21 cellular contexts compared by ENCODE assay signal in genomic region chr1:216215169-216215568, GRCh38.
DNase-seq lines count a peak whose midpoint lies in the region; ATAC-seq and TF ChIP-seq lines count a peak whose summit lies in the region.
"Had no signal": no experiment of that assay in that cellular context is flagged by ENCODE, and none has a peak within 500 bp of the region (broad histone marks: within the 10 kb centered on the region; RNA-seq: fewer than 3 reads in every experiment).

No MANE protein-coding gene starts in this region.

- H3K4ac ChIP-seq in IMR-90 (ENCODE audit: low read depth, low read length), result no peak overlapping the region

- no peak overlapping the region for H3K4me2 ChIP-seq in IMR-90 (ENCODE audit: low read depth, low read length)

- DNase-seq in EL, result peak; percentile 38
- DNase-seq in IMR-90, result peak; percentile 40
- peak; percentile 2 for DNase-seq in choroid plexus epithelial cell (ENCODE audit: low read depth)
- no peak for DNase-seq in left lobe of liver (ENCODE audit: low spot score)
- no peak for DNase-seq in NCI-H1092 (lab: John Stamatoyannopoulos, UW)
- DNase-seq in activated naive CD4-positive, alpha-beta T cell treated with Interleukin-2 at 50 U/mL for 16 hours, result no peak
- DNase-seq: Calu3, DMS153, DND-41, GOT3, NCI-H1048, NCI-H1417 treated with DMSO at 0.1 percent for 48 hours, NCI-H1694 treated with DMSO at 0.1 percent for 48 hours, NCI-H2081, NCI-H2227 treated with DMSO at 0.1 percent for 48 hours, NCI-H510A, NCI-H69, RPMI8226, SHP77 had no signal

- H3K4me1 ChIP-seq in IMR-90 (ENCODE audit: control insufficient read depth, insufficient read depth, low read length), result peaks cover 6% of the 10 kb centered on the region

- no peaks in the 10 kb centered on the region for H3K9me3 ChIP-seq in IMR-90 (ENCODE audit: control insufficient read depth, insufficient read depth, low read length)

- in situ Hi-C loops in IMR-90 (cut with MboI; ENCODE audit: low sequenced_read_pairs), result no loop called here

- no peak overlapping the region for H2AK9ac ChIP-seq in IMR-90 (replicated peaks; ENCODE audit: low read depth, low read length, poor library complexity)

- H3K27me3 ChIP-seq in IMR-90 (ENCODE audit: control insufficient read depth, insufficient read depth, low read length), result no peaks in the 10 kb centered on the region

- CTCF ChIA-PET in IMR-90 (lab: Yijun Ruan, JAX), result interaction anchor here (1.4 kb wide), 1 partner anchor 104 kb away, joined by 4 read pairs; no protein-coding TSS in a partner anchor

- ATAC-seq in IMR-90 (ENCODE audit: low read depth) (peak; percentile 24; the same call in 1 of the 2 replicates), left lobe of liver (peak; percentile 58), GM21528 (IDR thresholded peaks at IDR 0.05; ENCODE audit: low FRiP score, unreplicated experiment) (no peak)
- ATAC-seq: HCT116 had no signal

- TF ChIP-seq RAD21 in IMR-90 (IDR thresholded peaks at IDR 0.05; ENCODE audit: low read length), result no peak

- no peak overlapping the region for H2BK5ac ChIP-seq in IMR-90 (ENCODE audit: low read depth, low read length, poor library complexity, severe bottlenecking)

- no peak for TF ChIP-seq POLR2A in IMR-90 (IDR thresholded peaks at IDR 0.05; ENCODE audit: low read depth, low read length)

- H4K20me1 ChIP-seq in IMR-90 (ENCODE audit: insufficient read depth, low read length), result no peaks in the 10 kb centered on the region

- no peak overlapping the region for H2AK5ac ChIP-seq in IMR-90 (ENCODE audit: low read depth, low read length)

- no peak overlapping the region; the same call in 1 of the 2 replicates for H4K91ac ChIP-seq in IMR-90 (ENCODE audit: insufficient read depth, low read depth, low read length)

- no peak overlapping the region for H4K8ac ChIP-seq in IMR-90 (ENCODE audit: low read depth in 2 of 2, low read length in 2 of 2)

- no TSS peak for BruUV-seq in IMR-90 (replicated peaks; lab: Mats Ljungman, UMichigan)

- H3K79me1 ChIP-seq in IMR-90 (ENCODE audit: low read depth in 1 of 2, low read length in 2 of 2), result no peaks in the 10 kb centered on the region

- H3K14ac ChIP-seq in IMR-90 (replicated peaks; ENCODE audit: low read depth, low read length), result peak overlapping the region; percentile 55; the same call in 1 of the 2 replicates

- peak overlapping the region; percentile 84; the same call in 1 of the 2 replicates for H4K5ac ChIP-seq in IMR-90 (ENCODE audit: low read depth, low read length)

- H2AFZ ChIP-seq in IMR-90 (replicated peaks; ENCODE audit: low read length, poor library complexity), result peak overlapping the region; percentile 54

- H3K18ac ChIP-seq in IMR-90 (ENCODE audit: low read depth, low read length), result peak overlapping the region; percentile 84; the same call in 1 of the 2 replicates

- H3K4me3 ChIP-seq in IMR-90 (ENCODE audit: insufficient read depth, low read depth, low read length), result no peak overlapping the region
- H3K4me3 ChIP-seq in choroid plexus epithelial cell (ENCODE audit: low read depth, low read length), result no peak overlapping the region

- no peak overlapping the region for H3K23ac ChIP-seq in IMR-90 (ENCODE audit: low read depth, low read length)

- H3K27ac ChIP-seq in IMR-90 (ENCODE audit: insufficient read depth, low read length), result no peak overlapping the region

- H3K56ac ChIP-seq in IMR-90 (ENCODE audit: extremely low read depth, insufficient read depth, low read length), result no peak overlapping the region

- peak overlapping the region; percentile 65 for H2BK20ac ChIP-seq in IMR-90 (ENCODE audit: low read depth, low read length)

- H2BK15ac ChIP-seq in IMR-90 (ENCODE audit: low read depth, low read length), result no peak overlapping the region

- TF ChIP-seq CTCF in IMR-90 (conservative IDR thresholded peaks at IDR 0.05; ENCODE audit: low read depth, low read length), result no peak
- no peak for TF ChIP-seq CTCF in choroid plexus epithelial cell (conservative IDR thresholded peaks at IDR 0.05; ENCODE audit: low read depth, low read length)

- POLR2A ChIA-PET in IMR-90 (lab: Charles Lee; ENCODE audit: unreplicated experiment), result no interaction called here

- no peaks in the 10 kb centered on the region for H3K36me3 ChIP-seq in IMR-90 (ENCODE audit: control insufficient read depth, insufficient read depth, low read length)

- intact Hi-C loops in IMR-90 (cut with micrococcal nuclease), result no loop called here

- no peak overlapping the region for H3K9ac ChIP-seq in IMR-90 (ENCODE audit: low read depth, low read length)

- no peaks in the 10 kb centered on the region for H3K9me1 ChIP-seq in IMR-90 (ENCODE audit: insufficient read depth, low read length)

- dilution Hi-C loops in IMR-90 (cut with HindIII; ENCODE audit: low sequenced_read_pairs, unreplicated experiment), result no loop called here

- peak overlapping the region; percentile 68; the same call in 1 of the 2 replicates for H2BK120ac ChIP-seq in IMR-90 (ENCODE audit: low read depth, low read length)

TF ChIP-seq in IMR-90, 13 proteins besides CTCF, POLR2A, EP300 and RAD21:
- TF ChIP-seq MAZ (IDR thresholded peaks at IDR 0.05; ENCODE audit: borderline replicate concordance, low read depth, low read length) (no peak), CEBPB (IDR thresholded peaks at IDR 0.05; ENCODE audit: low read depth, low read length) (peak; percentile 47; the same call in 1 of the 2 replicates), FOS (IDR thresholded peaks at IDR 0.05; ENCODE audit: low read depth, low read length) (no peak), CHD1 (IDR thresholded peaks at IDR 0.05; ENCODE audit: low read depth, low read length) (no peak), RCOR1 (IDR thresholded peaks at IDR 0.05; ENCODE audit: insufficient replicate concordance, low read length) (no peak), BHLHE40 (IDR thresholded peaks at IDR 0.05; ENCODE audit: low read depth, low read length) (no peak), RFX5 (IDR thresholded peaks at IDR 0.05; ENCODE audit: low read depth, low read length) (no peak), SMC3 (IDR thresholded peaks at IDR 0.05; ENCODE audit: low read depth, low read length) (no peak)
- TF ChIP-seq, protein P1, sequence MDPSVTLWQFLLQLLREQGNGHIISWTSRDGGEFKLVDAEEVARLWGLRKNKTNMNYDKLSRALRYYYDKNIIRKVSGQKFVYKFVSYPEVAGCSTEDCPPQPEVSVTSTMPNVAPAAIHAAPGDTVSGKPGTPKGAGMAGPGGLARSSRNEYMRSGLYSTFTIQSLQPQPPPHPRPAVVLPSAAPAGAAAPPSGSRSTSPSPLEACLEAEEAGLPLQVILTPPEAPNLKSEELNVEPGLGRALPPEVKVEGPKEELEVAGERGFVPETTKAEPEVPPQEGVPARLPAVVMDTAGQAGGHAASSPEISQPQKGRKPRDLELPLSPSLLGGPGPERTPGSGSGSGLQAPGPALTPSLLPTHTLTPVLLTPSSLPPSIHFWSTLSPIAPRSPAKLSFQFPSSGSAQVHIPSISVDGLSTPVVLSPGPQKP (IDR thresholded peaks at IDR 0.05; ENCODE audit: borderline replicate concordance, low read depth, low read length), result no peak
TF ChIP-seq in IMR-90: peak in this region for 1.

Comparison
In these comparisons a context has a peak if more than half of its experiments do, and no peak if none do; other contexts are left out.
1. DNase-seq: peak in EL (single experiment), IMR-90 (single experiment) and choroid plexus epithelial cell (single experiment); none in left lobe of liver (single experiment), NCI-H1092 (single experiment) and activated naive CD4-positive, alpha-beta T cell treated with Interleukin-2 at 50 U/mL for 16 hours (single experiment).